8 cellular contexts compared by ENCODE assay signal in the genomic region with DNA sequence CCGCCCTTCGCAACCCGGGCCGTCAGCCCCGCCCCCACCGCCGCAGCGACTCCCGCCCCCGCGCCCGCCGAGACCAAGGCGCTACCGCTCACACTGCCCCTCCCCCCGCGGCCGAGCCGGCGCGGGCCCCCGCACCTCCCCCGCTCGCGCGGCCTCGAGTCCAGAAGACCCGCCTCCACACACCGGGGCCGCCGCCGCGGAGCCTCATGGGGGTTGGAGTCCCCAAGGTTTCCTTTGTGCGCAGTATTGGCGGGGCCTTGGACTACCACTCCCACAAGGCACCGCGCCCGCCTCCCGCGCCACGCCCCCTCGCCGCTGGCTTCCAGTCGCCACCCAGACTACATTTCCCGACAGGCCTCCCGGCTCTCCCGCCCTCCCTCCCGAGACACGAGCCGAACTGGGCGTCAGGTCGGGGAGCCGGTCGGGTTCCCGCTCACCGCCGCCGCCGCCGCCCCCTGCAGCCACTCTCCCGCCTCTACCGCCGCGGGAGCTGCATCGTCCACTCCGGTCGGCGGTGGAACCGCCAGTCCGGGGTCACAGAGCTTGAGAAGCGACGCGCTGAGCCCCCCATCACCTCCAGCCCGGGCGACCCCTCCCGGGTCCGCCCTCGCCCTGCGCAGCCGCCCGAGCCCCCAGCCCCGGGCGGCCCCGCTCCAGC. TPM values are rescaled to one million over a fixed set of nuclear protein-coding genes. Genes with fewer than 3 reads are reported as not detected.
A peak's percentile ranks its signal among the peaks of the same experiment; 100 is the strongest.
DNase-seq lines count a peak whose midpoint lies in the region; ATAC-seq and TF ChIP-seq lines count a peak whose summit lies in the region.

A gene (plus strand): TSS at position 371 of the 658 bp plus-strand sequence. CDS start 336 bp downstream, outside the sequence.

- H3K4me3 ChIP-seq in epithelial cell of esophagus (ENCODE audit: low read length), result peak within 1 kb of the TSS; percentile 66
- peak within 1 kb of the TSS; percentile 68 for H3K4me3 ChIP-seq in mononuclear cell (ENCODE audit: low read length)

- H3K27me3 ChIP-seq in mononuclear cell (ENCODE audit: insufficient read depth, low read length), result no peaks in the 10 kb centered on the region

- peak; percentile 82 for ATAC-seq in GM21576 (IDR thresholded peaks at IDR 0.05; ENCODE audit: unreplicated experiment)

- no peak for TF ChIP-seq CTCF in epithelial cell of esophagus (IDR thresholded peaks at IDR 0.05; ENCODE audit: insufficient read depth, low read depth, low read length, missing control alignments)

- H3K9me3 ChIP-seq in mononuclear cell (ENCODE audit: low read depth, low read length), result no peaks in the 10 kb centered on the region

- peaks cover 12 to 15% (median 15%) of the 10 kb centered on the region in 3 donors for H3K4me1 Mint-ChIP-seq in IgD-negative memory B cell

- H3K27me3 Mint-ChIP-seq in IgD-negative memory B cell, result no peaks in the 10 kb centered on the region

- peak; percentile 97 for DNase-seq in DMS114 treated with DMSO at 0.1 percent for 48 hours (lab: John Stamatoyannopoulos, UW; ENCODE audit: unreplicated experiment)
- peak; percentile 99 for DNase-seq in OCI-M1 (lab: John Stamatoyannopoulos, UW)
- peak; percentile 99 for DNase-seq in activated T-cell treated with anti-CD3 and anti-CD28 coated beads for 24 hours (ENCODE audit: low read depth)
- peak; percentile 100 for DNase-seq in epithelial cell of esophagus (ENCODE audit: low read depth)
- peak; percentile 99 for DNase-seq in stimulated activated CD8-positive, alpha-beta memory T cell treated with anti-CD3 and anti-CD28 coated beads, Interleukin-2, amount 100 ng/mL, for 48 hours (ENCODE audit: low read depth in 2 of 2)

- H3K9me3 Mint-ChIP-seq in IgD-negative memory B cell, result no peaks in the 10 kb centered on the region

- no peaks in the 10 kb centered on the region for H3K36me3 Mint-ChIP-seq in IgD-negative memory B cell

- H3K4me1 ChIP-seq in mononuclear cell (ENCODE audit: insufficient read depth, low read length), result peaks cover 15% of the 10 kb centered on the region

- H3K4me3 Mint-ChIP-seq in IgD-negative memory B cell, result peak within 1 kb of the TSS; percentile 91 to 96 (median 94)

- H3K27ac Mint-ChIP-seq in IgD-negative memory B cell, result peak within 1 kb of the TSS; percentile 84 to 93 (median 87)

RNA-seq across cellular contexts. Expression of the gene that starts here (rescaled TPM):
- 5.3 TPM for polyA plus RNA-seq in IgD-negative memory B cell
- total RNA-seq in mononuclear cell, result 4.7 TPM

Comparison
In these comparisons a context has a peak if more than half of its experiments do, and no peak if none do; other contexts are left out.
1. Peak in every context shown above with its lines: DNase-seq, ATAC-seq and H3K4me3 ChIP-seq.